35 cellular contexts compared by ENCODE assay signal in genomic region chr9:13292158-13292557, GRCh38. TPM values are rescaled to one million over a fixed set of nuclear protein-coding genes. Genes with fewer than 3 reads are reported as not detected.
"Had no signal": no experiment of that assay in that cellular context is flagged by ENCODE, and none has a peak within 500 bp of the region (broad histone marks: within the 10 kb centered on the region; RNA-seq: fewer than 3 reads in every experiment).

No MANE protein-coding gene starts in this region.

- ATAC-seq: activated CD8-positive, alpha-beta T cell treated with anti-CD3 and anti-CD28 coated beads for 36 hours; activated naive CD4-positive, alpha-beta T cell treated with anti-CD3 and anti-CD28 coated beads, Interleukin-2, amount 50 U/mL, for 72 hours; activated T-cell treated with anti-CD3 and anti-CD28 coated beads, Interleukin-2, amount 50 U/mL, for 4 hours; activated T-cell treated with anti-CD3 and anti-CD28 coated beads, Interleukin-2, amount 50 U/mL, for 72 hours; activated T-helper 17 cell treated with anti-CD3 and anti-CD28 coated beads, Interleukin-2, amount 50 U/mL, for 72 hours; body of pancreas had no signal

- DNase-seq: activated B cell treated with CpG ODN at 0.5 μM for 24 hours; activated CD4-positive, alpha-beta memory T cell treated with anti-CD3 and anti-CD28 coated beads for 36 hours; activated CD4-positive, alpha-beta T cell treated with anti-CD3 and anti-CD28 coated beads for 4 hours; activated CD4-positive, alpha-beta T cell treated with anti-CD3 and anti-CD28 coated beads, Interleukin-2, amount 10 ng/mL, durations not matched to agents 24 days and 14 days; activated CD4-positive, alpha-beta T cell treated with anti-CD3 and anti-CD28 coated beads, Interleukin-2, amount 50 U/mL, for 1 hour; activated CD4-positive, alpha-beta T cell treated with anti-CD3 and anti-CD28 coated beads, Interleukin-2, amount 50 U/mL, for 4 hours; activated CD4-positive, CD25-positive, alpha-beta regulatory T cell treated with anti-CD3 and anti-CD28 coated beads, Interleukin-2, amount 50 U/mL, for 72 hours; activated CD8-positive, alpha-beta memory T cell treated with anti-CD3 and anti-CD28 coated beads, Interleukin-2, amount 50 U/mL, for 4 hours; activated CD8-positive, alpha-beta T cell treated with anti-CD3 and anti-CD28 coated beads for 36 hours; activated effector memory CD4-positive, alpha-beta T cell treated with anti-CD3 and anti-CD28 coated beads, Interleukin-2, amount 50 U/mL, for 16 hours; activated gamma-delta T cell treated with Interleukin-2 at 50 U/mL for 16 hours; activated naive CD4-positive, alpha-beta T cell; activated naive CD4-positive, alpha-beta T cell treated with anti-CD3 and anti-CD28 coated beads for 36 hours; activated naive CD4-positive, alpha-beta T cell treated with anti-CD3 and anti-CD28 coated beads, Interleukin-2, amount 50 U/mL, for 16 hours; activated naive CD8-positive, alpha-beta T cell treated with anti-CD3 and anti-CD28 coated beads for 36 hours; activated T-cell treated with anti-CD3 and anti-CD28 coated beads for 4 hours; activated T-cell treated with anti-CD3 and anti-CD28 coated beads, Interleukin-2, amount 50 U/mL, for 1 hour; activated T-cell treated with anti-CD3 and anti-CD28 coated beads, Interleukin-2, amount 50 U/mL, for 4 hours; activated T-cell treated with anti-CD3 and anti-CD28 coated beads, Interleukin-2, amount 50 U/mL, for 72 hours; adrenal gland; amniotic stem cell; aorta; body of pancreas; brain microvascular endothelial cell; central memory CD4-positive, alpha-beta T cell; T-helper 2 cell; T-helper 9 cell had no signal

- H3K4me1 ChIP-seq: adrenal gland, body of pancreas, breast epithelium had no signal

- H3K27ac ChIP-seq: adrenal gland, body of pancreas, brain microvascular endothelial cell, breast epithelium, VCaP had no signal

- H3K27me3 ChIP-seq: adrenal gland, body of pancreas, brain microvascular endothelial cell, breast epithelium had no signal

- H3K4me3 ChIP-seq: adrenal gland, body of pancreas, breast epithelium had no signal

- H3K9me3 ChIP-seq: adrenal gland, body of pancreas, breast epithelium had no signal

- FAIRE-seq: astrocyte, TTC549 had no signal

- H3K36me3 ChIP-seq: adrenal gland, brain microvascular endothelial cell, breast epithelium had no signal

RNA-seq across cellular contexts. Expression of gene MPDZ, which starts 12.7 kb away (rescaled TPM):
- total RNA-seq: activated B cell treated with CpG ODN at 0.5 μM for 24 hours; activated CD4-positive, alpha-beta memory T cell treated with anti-CD3 and anti-CD28 coated beads for 36 hours; activated CD4-positive, alpha-beta T cell treated with anti-CD3 and anti-CD28 coated beads, Interleukin-2, amount 10 ng/mL, durations not matched to agents 24 days and 14 days; activated CD8-positive, alpha-beta memory T cell treated with anti-CD3 and anti-CD28 coated beads for 36 hours; activated CD8-positive, alpha-beta T cell treated with anti-CD3 and anti-CD28 coated beads for 36 hours; activated naive CD4-positive, alpha-beta T cell treated with anti-CD3 and anti-CD28 coated beads for 36 hours; activated naive CD4-positive, alpha-beta T cell treated with anti-CD3 and anti-CD28 coated beads, Interleukin-2, amount 50 U/mL, for 72 hours; activated naive CD8-positive, alpha-beta T cell treated with anti-CD3 and anti-CD28 coated beads for 36 hours; activated T-cell treated with anti-CD3 and anti-CD28 coated beads, Interleukin-2, amount 50 U/mL, for 72 hours; activated T-helper 1 cell treated with anti-CD3 and anti-CD28 coated beads, Interleukin-12 subunit alpha, Interleukin-12 subunit beta, Interleukin-2, Interleukin-4 antibody, amounts not matched to agents 30 ng/mL and 10 ng/mL and 1 ng/mL, durations not matched to agents 14 hours and 24 hours and 36 hours; activated T-helper 17 cell treated with anti-CD3 and anti-CD28 coated beads, Interleukin-2, amount 50 U/mL, for 72 hours had no signal
